Comparison of ENCODE assay signal across 2 cellular contexts in genomic region chr12:21428241-21428640, GRCh38.
TF ChIP-seq lines count a peak whose summit lies in the region.

No MANE protein-coding gene starts in this region.

TF ChIP-seq in SK-N-SH treated with all-trans-retinoic acid at 6 μM for 48 hours, 23 proteins besides CTCF, POLR2A, EP300 and RAD21:
- peak; percentile 62 for TF ChIP-seq ISL1 (CRISPR knock-in tag; IDR thresholded peaks at IDR 0.05)
- TF ChIP-seq ZC3H10 (CRISPR knock-in tag; IDR thresholded peaks at IDR 0.05) = no peak
TF ChIP-seq in SK-N-SH treated with all-trans-retinoic acid at 6 μM for 48 hours: peak in this region for 1.

TF ChIP-seq in HepG2, 621 proteins besides CTCF, POLR2A, EP300 and RAD21:
- TF ChIP-seq FOXJ3 (CRISPR knock-in tag; IDR thresholded peaks at IDR 0.05; ENCODE audit: borderline replicate concordance) = no peak
- TF ChIP-seq, protein P1, sequence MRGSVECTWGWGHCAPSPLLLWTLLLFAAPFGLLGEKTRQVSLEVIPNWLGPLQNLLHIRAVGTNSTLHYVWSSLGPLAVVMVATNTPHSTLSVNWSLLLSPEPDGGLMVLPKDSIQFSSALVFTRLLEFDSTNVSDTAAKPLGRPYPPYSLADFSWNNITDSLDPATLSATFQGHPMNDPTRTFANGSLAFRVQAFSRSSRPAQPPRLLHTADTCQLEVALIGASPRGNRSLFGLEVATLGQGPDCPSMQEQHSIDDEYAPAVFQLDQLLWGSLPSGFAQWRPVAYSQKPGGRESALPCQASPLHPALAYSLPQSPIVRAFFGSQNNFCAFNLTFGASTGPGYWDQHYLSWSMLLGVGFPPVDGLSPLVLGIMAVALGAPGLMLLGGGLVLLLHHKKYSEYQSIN (CRISPR knock-in tag; IDR thresholded peaks at IDR 0.05; ENCODE audit: borderline replicate concordance) = no peak
- TF ChIP-seq TSC22D2 (CRISPR knock-in tag; IDR thresholded peaks at IDR 0.05; ENCODE audit: borderline replicate concordance) = no peak
- no peak for TF ChIP-seq ESRRA (CRISPR knock-in tag; IDR thresholded peaks at IDR 0.05; ENCODE audit: low read depth)
- no peak for TF ChIP-seq ZNF30 (CRISPR knock-in tag; IDR thresholded peaks at IDR 0.05)
- TF ChIP-seq ZNF547 (CRISPR knock-in tag; IDR thresholded peaks at IDR 0.05) = no peak
- no peak for TF ChIP-seq ZBTB7B (CRISPR knock-in tag; IDR thresholded peaks at IDR 0.05)
